8 cellular contexts compared by ENCODE assay signal in genomic region chr2:135164431-135164830, GRCh38.
DNase-seq lines count a peak whose midpoint lies in the region; ATAC-seq and TF ChIP-seq lines count a peak whose summit lies in the region.

No MANE protein-coding gene starts in this region.

- H3K4me1 ChIP-seq in gastrocnemius medialis, result no peaks in the 10 kb centered on the region

- H3K9me3 ChIP-seq in AG04450 (ENCODE audit: control insufficient read depth, insufficient read depth, low read length), result no peaks in the 10 kb centered on the region
- no peaks in the 10 kb centered on the region for H3K9me3 ChIP-seq in gastrocnemius medialis

- ATAC-seq in gastrocnemius medialis (no peak), GM19023 (IDR thresholded peaks at IDR 0.05; ENCODE audit: unreplicated experiment) (no peak)
- no peak for ATAC-seq in stimulated activated naive CD8-positive, alpha-beta T cell treated with anti-CD3 and anti-CD28 coated beads, Interleukin-15, Interleukin-2, amounts not matched to agents 100 U/mL and 50 U/mL, for 24 hours

- in situ Hi-C loops in gastrocnemius medialis (cut with MboI; ENCODE audit: low sequenced_read_pairs in 4 of 4), result no loop called here

- POLR2A ChIA-PET in AG04450 (lab: Yijun Ruan, JAX), result no interaction called here

- H3K4me3 ChIP-seq in AG04450 (ENCODE audit: low read depth, low read length), result no peak overlapping the region
- no peak overlapping the region for H3K4me3 ChIP-seq in foreskin fibroblast (ENCODE audit: low read depth in 1 of 2, low read length in 2 of 2)
- H3K4me3 ChIP-seq in gastrocnemius medialis, result no peak overlapping the region

- DNase-seq in AG04450 (ENCODE audit: low read depth, low spot score) (peak; percentile 29), HPDE6-E6E7 (ENCODE audit: extremely low spot score) (peak; percentile 84), T1000 (lab: John Stamatoyannopoulos, UW) (peak; percentile 27), foreskin fibroblast (peak; percentile 81 to 91), gastrocnemius medialis (no peak)
- DNase-seq in stimulated activated naive CD8-positive, alpha-beta T cell treated with anti-CD3 and anti-CD28 coated beads, Interleukin-15, Interleukin-2, amounts not matched to agents 100 U/mL and 50 U/mL, for 24 hours, result no peak
- DNase-seq in activated CD8-positive, alpha-beta memory T cell treated with anti-CD3 and anti-CD28 coated beads for 24 hours, result no peak

- intact Hi-C loops in gastrocnemius medialis (cut with DNase I; ENCODE audit: low total_unique reads), result no loop called here

- CTCF ChIA-PET in AG04450 (lab: Charles Lee), result interaction anchor here (1.1 to 3.8 kb wide), 2 partner anchors 11 to 160 kb away, joined by 6 to 18 read pairs; no protein-coding TSS in a partner anchor

- no peak overlapping the region for H3K27ac ChIP-seq in AG04450 (ENCODE audit: low read depth, low read length)
- H3K27ac ChIP-seq in gastrocnemius medialis, result no peak overlapping the region

- TF ChIP-seq CTCF in AG04450 (IDR thresholded peaks at IDR 0.05; ENCODE audit: low read depth, low read length) (no peak), foreskin fibroblast (IDR thresholded peaks at IDR 0.05; ENCODE audit: low read depth, low read length) (no peak), gastrocnemius medialis (IDR thresholded peaks at IDR 0.05 in 4 of 5, conservative IDR thresholded peaks at IDR 0.05 in 1 of 5) (no peak)

- H3K36me3 ChIP-seq in gastrocnemius medialis, result peaks cover 0 to 68% of the 10 kb centered on the region in 2 donors

- no peak for TF ChIP-seq POLR2A in gastrocnemius medialis (IDR thresholded peaks at IDR 0.05)

- H3K27me3 ChIP-seq in AG04450 (ENCODE audit: control insufficient read depth, insufficient read depth, low read length) (no peaks in the 10 kb centered on the region), gastrocnemius medialis (no peaks in the 10 kb centered on the region)

Comparison
In these comparisons a context has a peak if more than half of its experiments do, and no peak if none do; other contexts are left out.
1. DNase-seq: peak in AG04450 (single experiment), HPDE6-E6E7 (single experiment), T1000 (single experiment) and foreskin fibroblast (2 of 2); none in gastrocnemius medialis (0 of 2), stimulated activated naive CD8-positive, alpha-beta T cell treated with anti-CD3 and anti-CD28 coated beads, Interleukin-15, Interleukin-2, amounts not matched to agents 100 U/mL and 50 U/mL, for 24 hours (single experiment) and activated CD8-positive, alpha-beta memory T cell treated with anti-CD3 and anti-CD28 coated beads for 24 hours (single experiment).